Comparison of ENCODE assay signal across 17 cellular contexts in the genomic region with DNA sequence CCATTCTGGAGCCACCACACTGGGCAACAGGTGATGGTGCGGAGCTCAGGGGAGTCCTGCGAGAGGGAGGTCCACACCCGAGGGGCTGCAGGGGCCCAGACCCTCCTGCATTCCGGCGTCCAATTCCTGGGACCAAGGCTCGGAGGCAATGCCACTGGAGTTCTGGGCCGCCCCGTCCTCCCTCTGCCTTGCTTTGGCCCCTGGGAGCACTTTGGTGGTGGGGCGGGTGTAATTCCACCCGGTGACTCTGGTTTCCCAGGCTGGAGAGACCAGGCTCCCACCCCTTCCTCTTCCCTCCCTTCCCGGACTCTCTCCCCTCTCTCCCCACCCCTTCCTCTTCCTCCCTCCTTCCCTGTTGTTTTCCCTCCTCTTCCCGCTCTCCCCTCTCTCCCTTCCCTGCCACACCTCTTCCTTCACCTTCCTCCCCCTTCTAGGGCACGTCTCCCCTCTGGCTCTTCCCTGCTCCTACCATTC. TPM values are rescaled to one million over a fixed set of nuclear protein-coding genes. Genes with fewer than 3 reads are reported as not detected.
DNase-seq lines count a peak whose midpoint lies in the region; ATAC-seq, FAIRE-seq and TF ChIP-seq lines count a peak whose summit lies in the region.
"Had no signal": no experiment of that assay in that cellular context is flagged by ENCODE, and none has a peak within 500 bp of the region (broad histone marks: within the 10 kb centered on the region; RNA-seq: fewer than 3 reads in every experiment).

No MANE protein-coding gene starts in this region.

- intact Hi-C loops in natural killer cell (cut with micrococcal nuclease), result no loop called here

- H3K27me3 Mint-ChIP-seq in natural killer cell treated with Interleukin-12 subunit alpha and Interleukin-12 subunit beta and Interleukin-15 and Interleukin-18, amount 100 ng/mL, for 72 hours, result peaks cover 0 to 4% of the 10 kb centered on the region in 2 donors
- peaks cover 5 to 9% of the 10 kb centered on the region in 2 donors for H3K27me3 Mint-ChIP-seq in natural killer cell (ENCODE audit: low read depth in 2 of 2)
- no peaks in the 10 kb centered on the region for H3K27me3 Mint-ChIP-seq in activated T-helper 17 cell treated with anti-CD3 and anti-CD28 coated beads, Interleukin-2, amount 50 U/mL, for 72 hours

- ATAC-seq in natural killer cell treated with Interleukin-12 subunit alpha and Interleukin-12 subunit beta and Interleukin-15 and Interleukin-18, amount 100 ng/mL, for 72 hours, result no peak
- ATAC-seq in natural killer cell (no peak), lung (ENCODE audit: insufficient read depth, low FRiP score) (no peak), foreskin keratinocyte (no peak)
- no peak for ATAC-seq in activated T-helper 17 cell treated with anti-CD3 and anti-CD28 coated beads, Interleukin-2, amount 50 U/mL, for 72 hours (replicated peaks)

- H3K4me3 ChIP-seq in lung, result peak overlapping the region; percentile 60
- H3K4me3 ChIP-seq: dorsolateral prefrontal cortex, ovary, SK-N-MC had no signal

- no peak for DNase-seq in natural killer cell treated with Interleukin-12 subunit alpha and Interleukin-12 subunit beta and Interleukin-15 and Interleukin-18, amount 100 ng/mL, for 72 hours (ENCODE audit: low spot score)
- DNase-seq in natural killer cell (no peak), lung (ENCODE audit: low spot score) (no peak), foreskin keratinocyte (no peak), HPDE6-E6E7 (ENCODE audit: extremely low spot score) (no peak), D721Med (ENCODE audit: insufficient read length, low spot score) (no peak), AG08395 (ENCODE audit: low spot score) (no peak)
- DNase-seq: AML-193, EL, mesenchymal stem cell, ovary, testis had no signal

- H3K36me3 ChIP-seq in lung (ENCODE audit: control insufficient read depth in 2 of 2, insufficient read depth in 2 of 2, low read length in 2 of 2), result no peaks in the 10 kb centered on the region
- H3K36me3 ChIP-seq: ovary had no signal

- H3K27ac ChIP-seq in lung (ENCODE audit: low read depth in 1 of 2, low read length in 1 of 2), result peak overlapping the region in 1 of 2 donors; percentile 89
- H3K27ac ChIP-seq in foreskin keratinocyte, result no peak overlapping the region
- H3K27ac ChIP-seq: ovary, SK-N-MC, testis had no signal

- no peaks in the 10 kb centered on the region for H3K9me3 ChIP-seq in lung (ENCODE audit: control insufficient read depth in 2 of 2, insufficient read depth in 1 of 2, low read length in 1 of 2)
- H3K9me3 ChIP-seq: ovary, testis had no signal

- H3K4me1 Mint-ChIP-seq in natural killer cell treated with Interleukin-12 subunit alpha and Interleukin-12 subunit beta and Interleukin-15 and Interleukin-18, amount 100 ng/mL, for 72 hours (ENCODE audit: low read depth in 2 of 2), result peaks cover 8 to 15% of the 10 kb centered on the region in 2 donors
- H3K4me1 Mint-ChIP-seq in natural killer cell, result peaks cover 8 to 22% of the 10 kb centered on the region in 2 donors
- peaks cover 6% of the 10 kb centered on the region for H3K4me1 Mint-ChIP-seq in activated T-helper 17 cell treated with anti-CD3 and anti-CD28 coated beads, Interleukin-2, amount 50 U/mL, for 72 hours

- H3K4me1 ChIP-seq in lung (ENCODE audit: control insufficient read depth in 2 of 2, insufficient read depth in 2 of 2, low read length in 2 of 2) (peaks cover 0 to 6% of the 10 kb centered on the region in 2 donors), foreskin keratinocyte (no peaks in the 10 kb centered on the region)

- FAIRE-seq in D721Med (lab: Jason Lieb, UNC), result no peak
- FAIRE-seq: GM12891, TTC549 had no signal

- no peaks in the 10 kb centered on the region for H3K36me3 Mint-ChIP-seq in natural killer cell treated with Interleukin-12 subunit alpha and Interleukin-12 subunit beta and Interleukin-15 and Interleukin-18, amount 100 ng/mL, for 72 hours
- no peaks in the 10 kb centered on the region for H3K36me3 Mint-ChIP-seq in natural killer cell
- peaks cover 16% of the 10 kb centered on the region for H3K36me3 Mint-ChIP-seq in activated T-helper 17 cell treated with anti-CD3 and anti-CD28 coated beads, Interleukin-2, amount 50 U/mL, for 72 hours (ENCODE audit: low read depth)

- TF ChIP-seq CTCF in natural killer cell (IDR thresholded peaks at IDR 0.05), result no peak
- no peak for TF ChIP-seq CTCF in lung (IDR thresholded peaks at IDR 0.05; ENCODE audit: control extremely low read depth, extremely low read depth)
- no peak for TF ChIP-seq CTCF in foreskin keratinocyte (conservative IDR thresholded peaks at IDR 0.05)
- no peak for TF ChIP-seq CTCF in D721Med (IDR thresholded peaks at IDR 0.05; ENCODE audit: insufficient read depth, missing control alignments)

- no peaks in the 10 kb centered on the region for H3K9me3 Mint-ChIP-seq in natural killer cell treated with Interleukin-12 subunit alpha and Interleukin-12 subunit beta and Interleukin-15 and Interleukin-18, amount 100 ng/mL, for 72 hours
- H3K9me3 Mint-ChIP-seq in natural killer cell, result no peaks in the 10 kb centered on the region
- H3K9me3 Mint-ChIP-seq in activated T-helper 17 cell treated with anti-CD3 and anti-CD28 coated beads, Interleukin-2, amount 50 U/mL, for 72 hours, result no peaks in the 10 kb centered on the region

- peak overlapping the region in 1 of 2 donors; percentile 12 for H3K27ac Mint-ChIP-seq in natural killer cell treated with Interleukin-12 subunit alpha and Interleukin-12 subunit beta and Interleukin-15 and Interleukin-18, amount 100 ng/mL, for 72 hours
- H3K27ac Mint-ChIP-seq in natural killer cell, result peak overlapping the region in 1 of 2 donors; percentile 65
- H3K27ac Mint-ChIP-seq in activated T-helper 17 cell treated with anti-CD3 and anti-CD28 coated beads, Interleukin-2, amount 50 U/mL, for 72 hours, result peak overlapping the region; percentile 38

- WGBS in lung, 2 donors, result 66 to 79% methylated on average over 13 of the region's 13 CpGs

- H3K4me3 Mint-ChIP-seq in natural killer cell treated with Interleukin-12 subunit alpha and Interleukin-12 subunit beta and Interleukin-15 and Interleukin-18, amount 100 ng/mL, for 72 hours, result peak overlapping the region; percentile 17
- no peak overlapping the region for H3K4me3 Mint-ChIP-seq in natural killer cell
- peak overlapping the region; percentile 57 for H3K4me3 Mint-ChIP-seq in activated T-helper 17 cell treated with anti-CD3 and anti-CD28 coated beads, Interleukin-2, amount 50 U/mL, for 72 hours

- H3K27me3 ChIP-seq in lung (ENCODE audit: control insufficient read depth, insufficient read depth), result no peaks in the 10 kb centered on the region
- no peaks in the 10 kb centered on the region for H3K27me3 ChIP-seq in foreskin keratinocyte
- H3K27me3 ChIP-seq: ovary, testis had no signal

RNA-seq across cellular contexts. Expression of a gene that starts 1.9 kb away (rescaled TPM):
- 10 to 100 TPM; 10.8 to 13.2 TPM for total RNA-seq in natural killer cell treated with Interleukin-12 subunit alpha and Interleukin-12 subunit beta and Interleukin-15 and Interleukin-18, amount 100 ng/mL, for 72 hours
- 10 to 100 TPM; 25.1 to 37.1 (median 30.5) TPM for total RNA-seq in natural killer cell
- total RNA-seq in activated T-helper 17 cell treated with anti-CD3 and anti-CD28 coated beads, Interleukin-2, amount 50 U/mL, for 72 hours, result 10 to 100 TPM; 12.2 to 24.7 TPM
- 100 to 1,000 TPM; 100 to 149 TPM for total RNA-seq in lung
- 100 to 1,000 TPM in 1 of 2 donors, 10 to 100 TPM in 1; 55.2 to 133 TPM for polyA plus RNA-seq in lung
- total RNA-seq in foreskin keratinocyte, result 26.0 and 28.3 TPM in 2 replicates
- polyA plus RNA-seq in foreskin keratinocyte, result 23.7 and 27.3 TPM in 2 replicates

RNA-seq across cellular contexts. Expression of a gene that starts 33.0 kb away (rescaled TPM):
- total RNA-seq in natural killer cell treated with Interleukin-12 subunit alpha and Interleukin-12 subunit beta and Interleukin-15 and Interleukin-18, amount 100 ng/mL, for 72 hours, result not detected
- total RNA-seq in natural killer cell (under 1 TPM in 2 of 3 donors, not detected in 1; 0.19 to 0.33 TPM), lung (1 to 10 TPM in 1 of 2 donors, under 1 TPM in 1; 0.74 to 6.8 TPM), foreskin keratinocyte (not detected in 2 replicates)
- total RNA-seq in activated T-helper 17 cell treated with anti-CD3 and anti-CD28 coated beads, Interleukin-2, amount 50 U/mL, for 72 hours, result not detected
- polyA plus RNA-seq in lung (1 to 10 TPM in 1 of 2 donors, under 1 TPM in 1; 0.41 to 2.9 TPM), foreskin keratinocyte (not detected in 2 replicates)

RNA-seq across cellular contexts. Expression of a gene that starts 48.5 kb away (rescaled TPM):
- not detected for total RNA-seq in natural killer cell treated with Interleukin-12 subunit alpha and Interleukin-12 subunit beta and Interleukin-15 and Interleukin-18, amount 100 ng/mL, for 72 hours
- total RNA-seq in natural killer cell, result not detected
- total RNA-seq in activated T-helper 17 cell treated with anti-CD3 and anti-CD28 coated beads, Interleukin-2, amount 50 U/mL, for 72 hours, result not detected
- 10 to 100 TPM in 1 of 2 donors, 1 to 10 TPM in 1; 7.3 to 20.8 TPM for total RNA-seq in lung
- polyA plus RNA-seq in lung, result 1 to 10 TPM; 3.1 to 3.2 TPM
- total RNA-seq in foreskin keratinocyte, result 0.03 and 0.07 TPM in 2 replicates
- 0.01 TPM in 1 of 2 replicates, not detected in the other for polyA plus RNA-seq in foreskin keratinocyte
